Comparison of ENCODE assay signal across 24 cellular contexts in the genomic region with DNA sequence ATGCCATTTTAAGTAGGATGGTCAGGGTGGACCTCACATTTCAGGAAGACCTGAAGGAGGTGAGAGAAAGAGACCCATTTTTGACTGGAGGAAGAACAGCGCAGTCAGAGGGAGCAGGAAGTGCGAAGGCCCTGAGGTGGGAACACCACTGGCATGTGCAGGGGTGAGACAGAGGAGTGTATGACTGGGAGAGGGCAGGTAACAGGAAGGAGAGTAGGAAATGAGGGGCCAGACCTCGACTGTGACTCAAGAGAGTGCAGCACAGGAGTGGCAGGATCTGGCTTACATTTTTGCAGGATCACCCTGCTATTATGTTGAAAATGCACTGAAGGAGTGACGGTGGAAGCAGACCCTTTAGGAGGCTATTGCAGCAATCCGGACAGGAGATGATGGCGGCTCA.
"Had no signal": no experiment of that assay in that cellular context is flagged by ENCODE, and none has a peak within 500 bp of the region (broad histone marks: within the 10 kb centered on the region; RNA-seq: fewer than 3 reads in every experiment).

No MANE protein-coding gene starts in this region.

- H3K36me3 Mint-ChIP-seq: activated naive CD4-positive, alpha-beta T cell treated with anti-CD3 and anti-CD28 coated beads, Interleukin-2, amount 50 U/mL, for 72 hours; T-cell had no signal

- H3K9me3 ChIP-seq: psoas muscle, transverse colon had no signal

- DNase-seq: activated B cell treated with CpG ODN at 0.5 μM for 24 hours; activated CD4-positive, alpha-beta T cell treated with anti-CD3 and anti-CD28 coated beads, Interleukin-2, amount 50 U/mL, for 1 hour; activated CD8-positive, alpha-beta T cell treated with anti-CD3 and anti-CD28 coated beads for 36 hours; activated T-cell treated with anti-CD3 and anti-CD28 coated beads, Interleukin-2, amount 50 U/mL, for 48 hours; dorsolateral prefrontal cortex; effector memory CD8-positive, alpha-beta T cell; erythroblast; hippocampal formation; kidney; left colon; midbrain; naive thymus-derived CD4-positive, alpha-beta T cell; nucleus accumbens; psoas muscle; stimulated activated CD4-positive, alpha-beta T cell treated with anti-CD3 and anti-CD28 coated beads, Interleukin-15, amount 100 ng/mL, for 24 hours; stimulated activated CD4-positive, alpha-beta T cell treated with anti-CD3 and anti-CD28 coated beads, Interleukin-2, amount 100 ng/mL, for 24 hours; stimulated activated naive CD4-positive, alpha-beta T cell; T-cell; transverse colon had no signal

- H3K36me3 ChIP-seq: transverse colon had no signal

- H3K4me3 ChIP-seq: dorsolateral prefrontal cortex, psoas muscle, smooth muscle cell, transverse colon had no signal

- H3K79me2 ChIP-seq: parathyroid adenoma had no signal

- H3K4me1 ChIP-seq: parathyroid adenoma, transverse colon had no signal

- H3K27ac Mint-ChIP-seq: activated B cell treated with CpG ODN at 0.5 μM for 24 hours; activated CD8-positive, alpha-beta T cell treated with anti-CD3 and anti-CD28 coated beads for 36 hours; activated naive CD4-positive, alpha-beta T cell treated with anti-CD3 and anti-CD28 coated beads, Interleukin-2, amount 50 U/mL, for 72 hours; activated T-helper 2 cell treated with anti-CD3 and anti-CD28 coated beads, Interferon-gamma antibody, Interleukin-2, Interleukin-4, amounts not matched to agents 10 μg/mL and 5 μg/mL and 100 μg/mL, durations not matched to agents 14 hours and 24 hours and 36 hours; naive thymus-derived CD4-positive, alpha-beta T cell; T-cell had no signal

- H3K9ac ChIP-seq: parathyroid adenoma had no signal

- H3K27ac ChIP-seq: dorsolateral prefrontal cortex, parathyroid adenoma, psoas muscle, transverse colon had no signal

- H3K4me1 Mint-ChIP-seq: activated B cell treated with CpG ODN at 0.5 μM for 24 hours; central memory CD8-positive, alpha-beta T cell; T-cell had no signal

- H3K4me2 ChIP-seq: smooth muscle cell had no signal

- H3K27me3 ChIP-seq: dorsolateral prefrontal cortex, transverse colon had no signal

- H2AFZ ChIP-seq: parathyroid adenoma had no signal

- H3K9me3 Mint-ChIP-seq: activated B cell treated with CpG ODN at 0.5 μM for 24 hours; activated CD8-positive, alpha-beta T cell treated with anti-CD3 and anti-CD28 coated beads for 36 hours; activated naive CD4-positive, alpha-beta T cell treated with anti-CD3 and anti-CD28 coated beads, Interleukin-2, amount 50 U/mL, for 72 hours; activated T-helper 2 cell treated with anti-CD3 and anti-CD28 coated beads, Interferon-gamma antibody, Interleukin-2, Interleukin-4, amounts not matched to agents 10 μg/mL and 5 μg/mL and 100 μg/mL, durations not matched to agents 14 hours and 24 hours and 36 hours; central memory CD8-positive, alpha-beta T cell; effector memory CD8-positive, alpha-beta T cell; T-cell had no signal

- H3K4me3 Mint-ChIP-seq: activated B cell treated with CpG ODN at 0.5 μM for 24 hours; activated CD8-positive, alpha-beta T cell treated with anti-CD3 and anti-CD28 coated beads for 36 hours; central memory CD8-positive, alpha-beta T cell; effector memory CD8-positive, alpha-beta T cell; naive thymus-derived CD4-positive, alpha-beta T cell; T-cell had no signal
